ENCODE assay signal across 10 cellular contexts in the genomic region with DNA sequence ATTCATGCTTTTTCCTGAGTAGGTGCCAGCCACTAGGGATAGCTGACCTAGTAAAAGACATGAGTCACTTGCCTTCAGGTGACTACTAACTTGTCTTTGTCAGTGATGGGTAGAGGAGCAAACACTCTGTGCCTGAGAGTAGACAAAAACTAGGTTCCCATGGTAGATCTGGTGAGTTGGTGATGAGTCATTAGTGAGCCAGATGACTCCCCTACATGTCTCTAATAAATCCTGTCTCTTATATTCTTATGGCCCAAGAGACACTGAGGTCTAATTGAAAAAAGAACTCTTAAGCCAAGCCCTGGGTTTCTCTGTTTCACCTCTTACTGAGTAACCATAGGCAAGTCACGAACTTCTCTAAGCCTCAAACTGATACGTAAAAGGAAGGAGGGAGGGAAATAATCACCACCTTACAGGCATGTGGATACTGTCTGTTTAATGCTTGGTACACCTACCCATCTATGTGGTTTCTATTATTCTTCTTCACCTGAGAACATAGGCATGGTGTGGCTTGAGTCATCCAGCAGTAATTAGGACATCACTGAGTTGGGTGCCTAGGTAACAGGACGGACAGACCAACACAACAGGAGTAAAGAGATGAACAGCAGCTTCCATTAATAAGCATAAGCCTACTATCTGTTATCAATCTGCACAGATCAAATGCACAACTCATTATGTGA. TPM values are rescaled to one million over a fixed set of nuclear protein-coding genes. Genes with fewer than 3 reads are reported as not detected.
A peak's percentile ranks its signal among the peaks of the same experiment; 100 is the strongest.
DNase-seq lines count a peak whose midpoint lies in the region; FAIRE-seq and TF ChIP-seq lines count a peak whose summit lies in the region.
"Had no signal": no experiment of that assay in that cellular context is flagged by ENCODE, and none has a peak within 500 bp of the region (broad histone marks: within the 10 kb centered on the region; RNA-seq: fewer than 3 reads in every experiment).

No MANE protein-coding gene starts in this region.

- DNase-seq in NOMO-1 (lab: John Stamatoyannopoulos, UW; ENCODE audit: unreplicated experiment in 2 of 2) = peak; percentile 13 to 23
- no peak for DNase-seq in NOMO-1 treated with dmso at 0.1 percent for 144 hours (lab: John Stamatoyannopoulos, UW; ENCODE audit: unreplicated experiment)
- peak; percentile 87 for DNase-seq in fibroblast of the aortic adventitia (ENCODE audit: low read depth)
- peak; percentile 93 for DNase-seq in stromal cell of bone marrow (ENCODE audit: low read depth)
- no peak for DNase-seq in kidney
- no peak for DNase-seq in NCI-H2196 (lab: John Stamatoyannopoulos, UW; ENCODE audit: unreplicated experiment)
- DNase-seq in occipital lobe (lab: John Stamatoyannopoulos, UW) = no peak
- DNase-seq: small intestine had no signal

- no peak overlapping the region for H3K4me3 ChIP-seq in fibroblast of the aortic adventitia (ENCODE audit: low read depth, low read length)
- no peak overlapping the region for H3K4me3 ChIP-seq in kidney (ENCODE audit: low read length in 2 of 2)
- H3K4me3 ChIP-seq: BLaER1 had no signal

- H3K27me3 Mint-ChIP-seq in T-helper 1 cell treated with Interleukin-12 subunit alpha and Interleukin-12 subunit beta and Interleukin-4 antibody, amounts not matched to agents 30 μg/mL and 1 μg/mL, for 36 hours (ENCODE audit: low read depth) = no peaks in the 10 kb centered on the region

- intact Hi-C loops in kidney (cut with DNase I) = no loop called here

- no peak overlapping the region for H3K4me3 Mint-ChIP-seq in T-helper 1 cell treated with Interleukin-12 subunit alpha and Interleukin-12 subunit beta and Interleukin-4 antibody, amounts not matched to agents 30 μg/mL and 1 μg/mL, for 36 hours

- H3K9ac ChIP-seq in kidney (ENCODE audit: low read length in 2 of 2) = no peak overlapping the region
- H3K9ac ChIP-seq: BLaER1 had no signal

- no peak for FAIRE-seq in kidney (lab: Jason Lieb, UNC)
- FAIRE-seq: small intestine had no signal

- no peak overlapping the region for H3K27ac ChIP-seq in kidney (ENCODE audit: low read depth in 2 of 2, low read length in 2 of 2)
- H3K27ac ChIP-seq: BLaER1 had no signal

- peaks cover 25% of the 10 kb centered on the region for H3K4me1 Mint-ChIP-seq in T-helper 1 cell treated with Interleukin-12 subunit alpha and Interleukin-12 subunit beta and Interleukin-4 antibody, amounts not matched to agents 30 μg/mL and 1 μg/mL, for 36 hours (ENCODE audit: low read depth)

- no peaks in the 10 kb centered on the region for H3K9me3 Mint-ChIP-seq in T-helper 1 cell treated with Interleukin-12 subunit alpha and Interleukin-12 subunit beta and Interleukin-4 antibody, amounts not matched to agents 30 μg/mL and 1 μg/mL, for 36 hours

- H3K36me3 ChIP-seq in kidney (ENCODE audit: control insufficient read depth in 1 of 2, insufficient read depth in 2 of 2, low read length in 2 of 2) = peaks cover 45 to 65% of the 10 kb centered on the region in 2 donors

- peak overlapping the region; percentile 28 for H3K27ac Mint-ChIP-seq in T-helper 1 cell treated with Interleukin-12 subunit alpha and Interleukin-12 subunit beta and Interleukin-4 antibody, amounts not matched to agents 30 μg/mL and 1 μg/mL, for 36 hours

- H3K9me3 ChIP-seq in kidney (ENCODE audit: control insufficient read depth in 1 of 2, low read length in 2 of 2) = no peaks in the 10 kb centered on the region
- H3K9me3 ChIP-seq: BLaER1 had no signal

- H3K4me1 ChIP-seq in kidney (ENCODE audit: control insufficient read depth in 1 of 2, insufficient read depth in 1 of 2, low read depth in 1 of 2, low read length in 2 of 2) = peaks cover 0 to 5% of the 10 kb centered on the region in 2 donors

- H3K36me3 Mint-ChIP-seq in T-helper 1 cell treated with Interleukin-12 subunit alpha and Interleukin-12 subunit beta and Interleukin-4 antibody, amounts not matched to agents 30 μg/mL and 1 μg/mL, for 36 hours (ENCODE audit: low read depth) = peaks cover 65% of the 10 kb centered on the region

- no peak for TF ChIP-seq CTCF in fibroblast of the aortic adventitia (IDR thresholded peaks at IDR 0.05; ENCODE audit: insufficient read depth, low read length)
- TF ChIP-seq CTCF in kidney (IDR thresholded peaks at IDR 0.05; ENCODE audit: borderline replicate concordance, extremely low read depth, insufficient read depth) = no peak

RNA-seq across cellular contexts. Expression of gene TTPAL, which starts 20.3 kb away (rescaled TPM):
- 11.1 and 18.0 TPM in 2 replicates for total RNA-seq in fibroblast of the aortic adventitia (ENCODE audit: low replicate concordance)
- total RNA-seq in kidney = 13.5 TPM
- polyA plus RNA-seq in kidney (ENCODE audit: insufficient read depth, low read depth, low replicate concordance) = 3.5 TPM
- total RNA-seq in occipital lobe = 8.3 TPM

RNA-seq across cellular contexts. Expression of gene SERINC3, which starts 25.9 kb away (rescaled TPM):
- total RNA-seq in fibroblast of the aortic adventitia (ENCODE audit: low replicate concordance) (113 and 160 TPM in 2 replicates), kidney (90.4 TPM), occipital lobe (93.3 TPM)
- polyA plus RNA-seq in kidney (ENCODE audit: insufficient read depth, low read depth, low replicate concordance) = 41.6 TPM

Comparison
In these comparisons a context has a peak if more than half of its experiments do, and no peak if none do; other contexts are left out.
1. DNase-seq: peak in NOMO-1 (2 of 2), fibroblast of the aortic adventitia (single experiment) and stromal cell of bone marrow (single experiment); none in NOMO-1 treated with dmso at 0.1 percent for 144 hours (single experiment), kidney (single experiment), NCI-H2196 (single experiment) and occipital lobe (single experiment).